ENCODE assay signal across 9 cellular contexts in genomic region chr2:72757177-72757775, GRCh38.
DNase-seq lines count a peak whose midpoint lies in the region; ATAC-seq and TF ChIP-seq lines count a peak whose summit lies in the region.
"Had no signal": no experiment of that assay in that cellular context is flagged by ENCODE, and none has a peak within 500 bp of the region (broad histone marks: within the 10 kb centered on the region; RNA-seq: fewer than 3 reads in every experiment).

No MANE protein-coding gene starts in this region.

- CTCF ChIA-PET in HEK293T (lab: Yijun Ruan, JAX): no interaction called here

- no peak overlapping the region for H3K4me3 Mint-ChIP-seq in natural killer cell

- H3K4me3 ChIP-seq in left lung: no peak overlapping the region

- no peak overlapping the region for H3K27ac ChIP-seq in left lung

- no peak for TF ChIP-seq CTCF in left lung (IDR thresholded peaks at IDR 0.05)
- TF ChIP-seq CTCF in natural killer cell (IDR thresholded peaks at IDR 0.05): no peak

- peak; percentile 26 for DNase-seq in AG08396 (ENCODE audit: low spot score)
- DNase-seq in M059J (ENCODE audit: low read depth): peak; percentile 75
- peak; percentile 47 for DNase-seq in cerebellum (ENCODE audit: low spot score)
- no peak for DNase-seq in left lung
- DNase-seq in NCI-H82 (lab: John Stamatoyannopoulos, UW): no peak
- DNase-seq in HEK293T (ENCODE audit: extremely low spot score): no peak
- no peak for DNase-seq in natural killer cell
- DNase-seq: KBM-7 had no signal

- no peak overlapping the region for H3K27ac Mint-ChIP-seq in natural killer cell

- POLR2A ChIA-PET in HEK293T (lab: Yijun Ruan, JAX): no interaction called here

- H3K27me3 ChIP-seq in left lung: no peaks in the 10 kb centered on the region

- H3K36me3 ChIP-seq in left lung: no peaks in the 10 kb centered on the region

- peaks cover 2 to 3% of the 10 kb centered on the region in 2 donors for H3K9me3 Mint-ChIP-seq in natural killer cell

- peaks cover 0 to 14% of the 10 kb centered on the region in 2 donors for H3K9me3 ChIP-seq in left lung

- H3K4me1 Mint-ChIP-seq in natural killer cell: no peaks in the 10 kb centered on the region

- H3K36me3 Mint-ChIP-seq in natural killer cell: no peaks in the 10 kb centered on the region

- H3K27me3 Mint-ChIP-seq in natural killer cell (ENCODE audit: low read depth in 2 of 2): no peaks in the 10 kb centered on the region

- ATAC-seq in left lung: peak; percentile 76
- ATAC-seq in natural killer cell: no peak
- no peak for ATAC-seq in GM18873 (IDR thresholded peaks at IDR 0.05; ENCODE audit: low FRiP score, unreplicated experiment)

- intact Hi-C loops in left lung (cut with DNase I) (no loop called here), natural killer cell (cut with micrococcal nuclease) (no loop called here)

- no peaks in the 10 kb centered on the region for H3K4me1 ChIP-seq in left lung

TF ChIP-seq in HEK293T, 16 proteins besides CTCF, POLR2A, EP300 and RAD21:
- TF ChIP-seq FOXK2 (IDR thresholded peaks at IDR 0.05): no peak
- no peak for TF ChIP-seq SUZ12 (IDR thresholded peaks at IDR 0.05)
- TF ChIP-seq ELF4 (IDR thresholded peaks at IDR 0.05): no peak
- TF ChIP-seq NFRKB (IDR thresholded peaks at IDR 0.05): no peak
- TF ChIP-seq, protein P1, sequence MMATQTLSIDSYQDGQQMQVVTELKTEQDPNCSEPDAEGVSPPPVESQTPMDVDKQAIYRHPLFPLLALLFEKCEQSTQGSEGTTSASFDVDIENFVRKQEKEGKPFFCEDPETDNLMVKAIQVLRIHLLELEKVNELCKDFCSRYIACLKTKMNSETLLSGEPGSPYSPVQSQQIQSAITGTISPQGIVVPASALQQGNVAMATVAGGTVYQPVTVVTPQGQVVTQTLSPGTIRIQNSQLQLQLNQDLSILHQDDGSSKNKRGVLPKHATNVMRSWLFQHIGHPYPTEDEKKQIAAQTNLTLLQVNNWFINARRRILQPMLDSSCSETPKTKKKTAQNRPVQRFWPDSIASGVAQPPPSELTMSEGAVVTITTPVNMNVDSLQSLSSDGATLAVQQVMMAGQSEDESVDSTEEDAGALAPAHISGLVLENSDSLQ (IDR thresholded peaks at IDR 0.05): no peak
- TF ChIP-seq FOXM1 (IDR thresholded peaks at IDR 0.05; ENCODE audit: borderline replicate concordance): no peak

Comparison
In these comparisons a context has a peak if more than half of its experiments do, and no peak if none do; other contexts are left out.
1. DNase-seq: peak in AG08396 (single experiment), M059J (single experiment) and cerebellum (single experiment); none in left lung (0 of 2), NCI-H82 (single experiment), HEK293T (single experiment) and natural killer cell (single experiment).